In the genomic region with DNA sequence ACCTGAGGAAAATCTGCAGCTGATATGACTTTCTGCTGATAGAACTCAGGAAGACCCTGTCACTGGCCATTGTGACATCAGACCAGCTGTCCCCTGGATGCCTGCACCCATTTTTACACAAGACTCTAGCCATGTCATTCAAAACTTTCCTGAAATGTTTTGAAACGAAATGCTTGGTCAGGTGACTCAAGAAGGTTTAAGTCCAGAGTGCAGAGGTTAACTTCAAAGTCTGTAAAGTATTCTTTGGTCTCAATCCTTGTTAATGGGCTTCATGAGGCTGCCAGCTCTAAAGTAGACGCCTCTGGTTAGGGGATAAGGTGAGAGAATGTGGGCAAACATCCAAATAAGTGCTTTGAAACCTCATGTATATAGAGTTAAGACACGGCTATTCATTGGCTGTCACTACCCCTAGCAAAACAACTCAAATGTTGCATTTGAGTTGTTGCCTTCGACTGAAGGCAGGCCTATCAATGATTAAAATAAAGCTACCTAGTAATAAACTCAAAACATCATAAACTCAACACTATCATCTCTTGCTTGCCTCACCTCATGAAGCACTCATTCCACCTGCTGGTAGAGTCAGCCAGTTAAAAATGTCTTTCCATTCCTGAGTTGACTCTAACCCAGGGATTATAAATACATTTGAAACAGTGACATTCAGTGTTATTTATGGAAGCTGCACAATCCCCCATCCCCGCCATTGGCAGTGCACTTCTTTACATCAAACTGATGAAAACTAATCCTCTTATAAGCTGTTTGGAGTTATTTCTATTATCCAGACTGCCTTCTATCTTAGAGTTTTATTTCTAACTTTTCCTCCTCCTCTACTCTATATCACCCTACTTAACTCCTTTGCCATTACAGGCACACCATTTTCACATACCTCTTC, we compare ENCODE assay signal across 1 cellular context.
TF ChIP-seq lines count a peak whose summit lies in the region.

No MANE protein-coding gene starts in this region.

TF ChIP-seq in HepG2, 621 proteins besides CTCF, POLR2A, EP300 and RAD21 (continued from another document and continues in another):
- TF ChIP-seq KAT2B (IDR thresholded peaks at IDR 0.05; ENCODE audit: borderline replicate concordance, low read depth, low read length) = no peak
- TF ChIP-seq CBX2 (IDR thresholded peaks at IDR 0.05; ENCODE audit: low read depth, low read length) = no peak
- no peak for TF ChIP-seq CBX2 (CRISPR knock-in tag; IDR thresholded peaks at IDR 0.05; ENCODE audit: low read depth)
- peak; percentile 89 for TF ChIP-seq HNF4G (IDR thresholded peaks at IDR 0.05; ENCODE audit: borderline replicate concordance, low read depth, low read length)
- TF ChIP-seq HNF4G (CRISPR knock-in tag; IDR thresholded peaks at IDR 0.05; ENCODE audit: borderline replicate concordance, low read depth) = peak; percentile 64; the same call in 1 of the 2 replicates
- no peak for TF ChIP-seq ZNF326 (CRISPR knock-in tag; IDR thresholded peaks at IDR 0.05; ENCODE audit: borderline replicate concordance)
- TF ChIP-seq ATRX (CRISPR knock-in tag; IDR thresholded peaks at IDR 0.05; ENCODE audit: borderline replicate concordance) = no peak
- TF ChIP-seq, protein P1, sequence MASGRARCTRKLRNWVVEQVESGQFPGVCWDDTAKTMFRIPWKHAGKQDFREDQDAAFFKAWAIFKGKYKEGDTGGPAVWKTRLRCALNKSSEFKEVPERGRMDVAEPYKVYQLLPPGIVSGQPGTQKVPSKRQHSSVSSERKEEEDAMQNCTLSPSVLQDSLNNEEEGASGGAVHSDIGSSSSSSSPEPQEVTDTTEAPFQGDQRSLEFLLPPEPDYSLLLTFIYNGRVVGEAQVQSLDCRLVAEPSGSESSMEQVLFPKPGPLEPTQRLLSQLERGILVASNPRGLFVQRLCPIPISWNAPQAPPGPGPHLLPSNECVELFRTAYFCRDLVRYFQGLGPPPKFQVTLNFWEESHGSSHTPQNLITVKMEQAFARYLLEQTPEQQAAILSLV (CRISPR knock-in tag; IDR thresholded peaks at IDR 0.05; ENCODE audit: borderline replicate concordance) = no peak
- 0 out of 2 replicates have a peak, but pooled peaks have one; percentile 32 for TF ChIP-seq CREM (IDR thresholded peaks at IDR 0.05)
- no peak for TF ChIP-seq CREM (CRISPR knock-in tag; IDR thresholded peaks at IDR 0.05)
- TF ChIP-seq KDM2A (CRISPR knock-in tag; IDR thresholded peaks at IDR 0.05; ENCODE audit: borderline replicate concordance, low read depth) = no peak
- no peak for TF ChIP-seq ZNF558 (CRISPR knock-in tag; IDR thresholded peaks at IDR 0.05; ENCODE audit: borderline replicate concordance)
- TF ChIP-seq ZNF672 (CRISPR knock-in tag; IDR thresholded peaks at IDR 0.05) = no peak
- TF ChIP-seq ZZZ3 (CRISPR knock-in tag; IDR thresholded peaks at IDR 0.05; ENCODE audit: borderline replicate concordance) = no peak
- TF ChIP-seq STAT5B (CRISPR knock-in tag; IDR thresholded peaks at IDR 0.05) = no peak
- TF ChIP-seq, protein P2, sequence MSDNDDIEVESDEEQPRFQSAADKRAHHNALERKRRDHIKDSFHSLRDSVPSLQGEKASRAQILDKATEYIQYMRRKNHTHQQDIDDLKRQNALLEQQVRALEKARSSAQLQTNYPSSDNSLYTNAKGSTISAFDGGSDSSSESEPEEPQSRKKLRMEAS (IDR thresholded peaks at IDR 0.05) = peak; percentile 17; the same call in 1 of the 2 replicates
- TF ChIP-seq MIXL1 (CRISPR knock-in tag; IDR thresholded peaks at IDR 0.05) = no peak
- TF ChIP-seq ZNF816 (CRISPR knock-in tag; IDR thresholded peaks at IDR 0.05; ENCODE audit: borderline replicate concordance) = no peak
- no peak for TF ChIP-seq RBFOX2 (IDR thresholded peaks at IDR 0.05; ENCODE audit: low read depth, low read length)
- no peak for TF ChIP-seq MEIS2 (CRISPR knock-in tag; IDR thresholded peaks at IDR 0.05)
- TF ChIP-seq, protein P3, sequence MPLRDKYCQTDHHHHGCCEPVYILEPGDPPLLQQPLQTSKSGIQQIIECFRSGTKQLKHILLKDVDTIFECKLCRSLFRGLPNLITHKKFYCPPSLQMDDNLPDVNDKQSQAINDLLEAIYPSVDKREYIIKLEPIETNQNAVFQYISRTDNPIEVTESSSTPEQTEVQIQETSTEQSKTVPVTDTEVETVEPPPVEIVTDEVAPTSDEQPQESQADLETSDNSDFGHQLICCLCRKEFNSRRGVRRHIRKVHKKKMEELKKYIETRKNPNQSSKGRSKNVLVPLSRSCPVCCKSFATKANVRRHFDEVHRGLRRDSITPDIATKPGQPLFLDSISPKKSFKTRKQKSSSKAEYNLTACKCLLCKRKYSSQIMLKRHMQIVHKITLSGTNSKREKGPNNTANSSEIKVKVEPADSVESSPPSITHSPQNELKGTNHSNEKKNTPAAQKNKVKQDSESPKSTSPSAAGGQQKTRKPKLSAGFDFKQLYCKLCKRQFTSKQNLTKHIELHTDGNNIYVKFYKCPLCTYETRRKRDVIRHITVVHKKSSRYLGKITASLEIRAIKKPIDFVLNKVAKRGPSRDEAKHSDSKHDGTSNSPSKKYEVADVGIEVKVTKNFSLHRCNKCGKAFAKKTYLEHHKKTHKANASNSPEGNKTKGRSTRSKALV (CRISPR knock-in tag; IDR thresholded peaks at IDR 0.05) = no peak
- TF ChIP-seq MEIS1 (CRISPR knock-in tag; IDR thresholded peaks at IDR 0.05; ENCODE audit: borderline replicate concordance) = no peak
- TF ChIP-seq ZFP82 (CRISPR knock-in tag; IDR thresholded peaks at IDR 0.05; ENCODE audit: borderline replicate concordance) = no peak
- TF ChIP-seq ZNF335 (CRISPR knock-in tag; IDR thresholded peaks at IDR 0.05) = peak; percentile 32; the same call in 1 of the 2 replicates
- TF ChIP-seq, protein P4, sequence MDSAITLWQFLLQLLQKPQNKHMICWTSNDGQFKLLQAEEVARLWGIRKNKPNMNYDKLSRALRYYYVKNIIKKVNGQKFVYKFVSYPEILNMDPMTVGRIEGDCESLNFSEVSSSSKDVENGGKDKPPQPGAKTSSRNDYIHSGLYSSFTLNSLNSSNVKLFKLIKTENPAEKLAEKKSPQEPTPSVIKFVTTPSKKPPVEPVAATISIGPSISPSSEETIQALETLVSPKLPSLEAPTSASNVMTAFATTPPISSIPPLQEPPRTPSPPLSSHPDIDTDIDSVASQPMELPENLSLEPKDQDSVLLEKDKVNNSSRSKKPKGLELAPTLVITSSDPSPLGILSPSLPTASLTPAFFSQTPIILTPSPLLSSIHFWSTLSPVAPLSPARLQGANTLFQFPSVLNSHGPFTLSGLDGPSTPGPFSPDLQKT (CRISPR knock-in tag; IDR thresholded peaks at IDR 0.05; ENCODE audit: borderline replicate concordance) = no peak
- no peak for TF ChIP-seq TCF12 (IDR thresholded peaks at IDR 0.05)
- TF ChIP-seq TCF12 (CRISPR knock-in tag; IDR thresholded peaks at IDR 0.05) = no peak
- TF ChIP-seq DNMT3B (CRISPR knock-in tag; conservative IDR thresholded peaks at IDR 0.05) = no peak
- no peak for TF ChIP-seq AKAP8 (CRISPR knock-in tag; IDR thresholded peaks at IDR 0.05)
- TF ChIP-seq, protein P5, sequence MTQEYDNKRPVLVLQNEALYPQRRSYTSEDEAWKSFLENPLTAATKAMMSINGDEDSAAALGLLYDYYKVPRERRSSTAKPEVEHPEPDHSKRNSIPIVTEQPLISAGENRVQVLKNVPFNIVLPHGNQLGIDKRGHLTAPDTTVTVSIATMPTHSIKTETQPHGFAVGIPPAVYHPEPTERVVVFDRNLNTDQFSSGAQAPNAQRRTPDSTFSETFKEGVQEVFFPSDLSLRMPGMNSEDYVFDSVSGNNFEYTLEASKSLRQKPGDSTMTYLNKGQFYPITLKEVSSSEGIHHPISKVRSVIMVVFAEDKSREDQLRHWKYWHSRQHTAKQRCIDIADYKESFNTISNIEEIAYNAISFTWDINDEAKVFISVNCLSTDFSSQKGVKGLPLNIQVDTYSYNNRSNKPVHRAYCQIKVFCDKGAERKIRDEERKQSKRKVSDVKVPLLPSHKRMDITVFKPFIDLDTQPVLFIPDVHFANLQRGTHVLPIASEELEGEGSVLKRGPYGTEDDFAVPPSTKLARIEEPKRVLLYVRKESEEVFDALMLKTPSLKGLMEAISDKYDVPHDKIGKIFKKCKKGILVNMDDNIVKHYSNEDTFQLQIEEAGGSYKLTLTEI (CRISPR knock-in tag; conservative IDR thresholded peaks at IDR 0.05) = no peak
- TF ChIP-seq, protein P6, sequence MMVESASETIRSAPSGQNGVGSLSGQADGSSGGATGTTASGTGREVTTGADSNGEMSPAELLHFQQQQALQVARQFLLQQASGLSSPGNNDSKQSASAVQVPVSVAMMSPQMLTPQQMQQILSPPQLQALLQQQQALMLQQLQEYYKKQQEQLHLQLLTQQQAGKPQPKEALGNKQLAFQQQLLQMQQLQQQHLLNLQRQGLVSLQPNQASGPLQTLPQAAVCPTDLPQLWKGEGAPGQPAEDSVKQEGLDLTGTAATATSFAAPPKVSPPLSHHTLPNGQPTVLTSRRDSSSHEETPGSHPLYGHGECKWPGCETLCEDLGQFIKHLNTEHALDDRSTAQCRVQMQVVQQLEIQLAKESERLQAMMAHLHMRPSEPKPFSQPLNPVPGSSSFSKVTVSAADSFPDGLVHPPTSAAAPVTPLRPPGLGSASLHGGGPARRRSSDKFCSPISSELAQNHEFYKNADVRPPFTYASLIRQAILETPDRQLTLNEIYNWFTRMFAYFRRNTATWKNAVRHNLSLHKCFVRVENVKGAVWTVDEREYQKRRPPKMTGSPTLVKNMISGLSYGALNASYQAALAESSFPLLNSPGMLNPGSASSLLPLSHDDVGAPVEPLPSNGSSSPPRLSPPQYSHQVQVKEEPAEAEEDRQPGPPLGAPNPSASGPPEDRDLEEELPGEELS (CRISPR knock-in tag; IDR thresholded peaks at IDR 0.05) = no peak
- TF ChIP-seq, protein P7, sequence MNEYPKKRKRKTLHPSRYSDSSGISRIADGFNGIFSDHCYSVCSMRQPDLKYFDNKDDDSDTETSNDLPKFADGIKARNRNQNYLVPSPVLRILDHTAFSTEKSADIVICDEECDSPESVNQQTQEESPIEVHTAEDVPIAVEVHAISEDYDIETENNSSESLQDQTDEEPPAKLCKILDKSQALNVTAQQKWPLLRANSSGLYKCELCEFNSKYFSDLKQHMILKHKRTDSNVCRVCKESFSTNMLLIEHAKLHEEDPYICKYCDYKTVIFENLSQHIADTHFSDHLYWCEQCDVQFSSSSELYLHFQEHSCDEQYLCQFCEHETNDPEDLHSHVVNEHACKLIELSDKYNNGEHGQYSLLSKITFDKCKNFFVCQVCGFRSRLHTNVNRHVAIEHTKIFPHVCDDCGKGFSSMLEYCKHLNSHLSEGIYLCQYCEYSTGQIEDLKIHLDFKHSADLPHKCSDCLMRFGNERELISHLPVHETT (CRISPR knock-in tag; conservative IDR thresholded peaks at IDR 0.05) = no peak
- TF ChIP-seq, protein P8, sequence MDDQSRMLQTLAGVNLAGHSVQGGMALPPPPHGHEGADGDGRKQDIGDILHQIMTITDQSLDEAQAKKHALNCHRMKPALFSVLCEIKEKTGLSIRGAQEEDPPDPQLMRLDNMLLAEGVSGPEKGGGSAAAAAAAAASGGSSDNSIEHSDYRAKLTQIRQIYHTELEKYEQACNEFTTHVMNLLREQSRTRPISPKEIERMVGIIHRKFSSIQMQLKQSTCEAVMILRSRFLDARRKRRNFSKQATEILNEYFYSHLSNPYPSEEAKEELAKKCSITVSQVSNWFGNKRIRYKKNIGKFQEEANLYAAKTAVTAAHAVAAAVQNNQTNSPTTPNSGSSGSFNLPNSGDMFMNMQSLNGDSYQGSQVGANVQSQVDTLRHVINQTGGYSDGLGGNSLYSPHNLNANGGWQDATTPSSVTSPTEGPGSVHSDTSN (CRISPR knock-in tag; IDR thresholded peaks at IDR 0.05; ENCODE audit: borderline replicate concordance) = no peak
- no peak for TF ChIP-seq ZNF616 (CRISPR knock-in tag; IDR thresholded peaks at IDR 0.05; ENCODE audit: low read depth)
- no peak for TF ChIP-seq ZNF567 (CRISPR knock-in tag; IDR thresholded peaks at IDR 0.05; ENCODE audit: borderline replicate concordance)
- no peak for TF ChIP-seq NONO (IDR thresholded peaks at IDR 0.05)
- TF ChIP-seq NONO (CRISPR knock-in tag; conservative IDR thresholded peaks at IDR 0.05) = no peak
- TF ChIP-seq, protein P9, sequence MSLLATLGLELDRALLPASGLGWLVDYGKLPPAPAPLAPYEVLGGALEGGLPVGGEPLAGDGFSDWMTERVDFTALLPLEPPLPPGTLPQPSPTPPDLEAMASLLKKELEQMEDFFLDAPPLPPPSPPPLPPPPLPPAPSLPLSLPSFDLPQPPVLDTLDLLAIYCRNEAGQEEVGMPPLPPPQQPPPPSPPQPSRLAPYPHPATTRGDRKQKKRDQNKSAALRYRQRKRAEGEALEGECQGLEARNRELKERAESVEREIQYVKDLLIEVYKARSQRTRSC (CRISPR knock-in tag; IDR thresholded peaks at IDR 0.05; ENCODE audit: low read depth) = no peak
- no peak for TF ChIP-seq SMARCE1 (IDR thresholded peaks at IDR 0.05; ENCODE audit: borderline replicate concordance)
- no peak for TF ChIP-seq MEF2D (CRISPR knock-in tag; IDR thresholded peaks at IDR 0.05)
- TF ChIP-seq, protein P10, sequence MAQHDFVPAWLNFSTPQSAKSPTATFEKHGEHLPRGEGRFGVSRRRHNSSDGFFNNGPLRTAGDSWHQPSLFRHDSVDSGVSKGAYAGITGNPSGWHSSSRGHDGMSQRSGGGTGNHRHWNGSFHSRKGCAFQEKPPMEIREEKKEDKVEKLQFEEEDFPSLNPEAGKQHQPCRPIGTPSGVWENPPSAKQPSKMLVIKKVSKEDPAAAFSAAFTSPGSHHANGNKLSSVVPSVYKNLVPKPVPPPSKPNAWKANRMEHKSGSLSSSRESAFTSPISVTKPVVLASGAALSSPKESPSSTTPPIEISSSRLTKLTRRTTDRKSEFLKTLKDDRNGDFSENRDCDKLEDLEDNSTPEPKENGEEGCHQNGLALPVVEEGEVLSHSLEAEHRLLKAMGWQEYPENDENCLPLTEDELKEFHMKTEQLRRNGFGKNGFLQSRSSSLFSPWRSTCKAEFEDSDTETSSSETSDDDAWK (CRISPR knock-in tag; IDR thresholded peaks at IDR 0.05) = no peak
- TF ChIP-seq, protein P11, sequence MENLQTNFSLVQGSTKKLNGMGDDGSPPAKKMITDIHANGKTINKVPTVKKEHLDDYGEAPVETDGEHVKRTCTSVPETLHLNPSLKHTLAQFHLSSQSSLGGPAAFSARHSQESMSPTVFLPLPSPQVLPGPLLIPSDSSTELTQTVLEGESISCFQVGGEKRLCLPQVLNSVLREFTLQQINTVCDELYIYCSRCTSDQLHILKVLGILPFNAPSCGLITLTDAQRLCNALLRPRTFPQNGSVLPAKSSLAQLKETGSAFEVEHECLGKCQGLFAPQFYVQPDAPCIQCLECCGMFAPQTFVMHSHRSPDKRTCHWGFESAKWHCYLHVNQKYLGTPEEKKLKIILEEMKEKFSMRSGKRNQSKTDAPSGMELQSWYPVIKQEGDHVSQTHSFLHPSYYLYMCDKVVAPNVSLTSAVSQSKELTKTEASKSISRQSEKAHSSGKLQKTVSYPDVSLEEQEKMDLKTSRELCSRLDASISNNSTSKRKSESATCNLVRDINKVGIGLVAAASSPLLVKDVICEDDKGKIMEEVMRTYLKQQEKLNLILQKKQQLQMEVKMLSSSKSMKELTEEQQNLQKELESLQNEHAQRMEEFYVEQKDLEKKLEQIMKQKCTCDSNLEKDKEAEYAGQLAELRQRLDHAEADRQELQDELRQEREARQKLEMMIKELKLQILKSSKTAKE (CRISPR knock-in tag; IDR thresholded peaks at IDR 0.05; ENCODE audit: borderline replicate concordance) = no peak
- TF ChIP-seq, protein P12, sequence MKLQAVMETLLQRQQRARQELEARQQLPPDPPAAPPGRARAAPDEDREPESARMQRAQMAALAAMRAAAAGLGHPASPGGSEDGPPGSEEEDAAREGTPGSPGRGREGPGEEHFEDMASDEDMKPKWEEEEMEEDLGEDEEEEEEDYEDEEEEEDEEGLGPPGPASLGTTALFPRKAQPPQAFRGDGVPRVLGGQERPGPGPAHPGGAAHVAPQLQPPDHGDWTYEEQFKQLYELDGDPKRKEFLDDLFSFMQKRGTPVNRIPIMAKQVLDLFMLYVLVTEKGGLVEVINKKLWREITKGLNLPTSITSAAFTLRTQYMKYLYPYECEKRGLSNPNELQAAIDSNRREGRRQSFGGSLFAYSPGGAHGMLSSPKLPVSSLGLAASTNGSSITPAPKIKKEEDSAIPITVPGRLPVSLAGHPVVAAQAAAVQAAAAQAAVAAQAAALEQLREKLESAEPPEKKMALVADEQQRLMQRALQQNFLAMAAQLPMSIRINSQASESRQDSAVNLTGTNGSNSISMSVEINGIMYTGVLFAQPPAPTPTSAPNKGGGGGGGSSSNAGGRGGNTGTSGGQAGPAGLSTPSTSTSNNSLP (IDR thresholded peaks at IDR 0.05; ENCODE audit: low read depth, low read length) = no peak; the same call in none of the 2 replicates
